Comparison of ENCODE assay signal across 20 cellular contexts in genomic region chr20:17097603-17098002, GRCh38.
DNase-seq lines count a peak whose midpoint lies in the region; ATAC-seq, FAIRE-seq and TF ChIP-seq lines count a peak whose summit lies in the region.
"Had no signal": no experiment of that assay in that cellular context is flagged by ENCODE, and none has a peak within 500 bp of the region (broad histone marks: within the 10 kb centered on the region; RNA-seq: fewer than 3 reads in every experiment).

No MANE protein-coding gene starts in this region.

- TF ChIP-seq RAD21 in HepG2 (CRISPR knock-in tag; IDR thresholded peaks at IDR 0.05), result no peak

- in situ Hi-C loops in HepG2 (cut with HindIII; ENCODE audit: extremely low pct_ligation_motif_present, low pct_unique_long_range_greater_than_20kb), result no loop called here

- no peaks in the 10 kb centered on the region for H3K27me3 ChIP-seq in HepG2 (ENCODE audit: control insufficient read depth in 1 of 2, insufficient read depth in 2 of 2, low read length in 2 of 2)
- no peaks in the 10 kb centered on the region for H3K27me3 ChIP-seq in small intestine (ENCODE audit: control insufficient read depth in 2 of 2, insufficient read depth in 2 of 2, low read length in 2 of 2)

- DNase-seq in DMS79 treated with DMSO at 0.1 percent for 48 hours (lab: John Stamatoyannopoulos, UW) (peak; percentile 11), NCI-H2029 treated with DMSO at 0.1 percent for 48 hours (lab: John Stamatoyannopoulos, UW) (peak; percentile 14), HepG2 (ENCODE audit: low spot score) (peak; percentile 10), small intestine (peak; percentile 37), retina (no peak)
- no peak for DNase-seq in activated CD4-positive, alpha-beta T cell treated with anti-CD3 and anti-CD28 coated beads for 4 hours
- DNase-seq: ACHN; Caco-2; CD4-positive, alpha-beta T cell; GM23248; KG1 had no signal

- intact Hi-C loops in HepG2 (cut with micrococcal nuclease; ENCODE audit: unreplicated experiment), result no loop called here

- TF ChIP-seq EP300 in HepG2 (IDR thresholded peaks at IDR 0.05; ENCODE audit: low read depth in 2 of 2, low read length in 2 of 2), result no peak
- no peak for TF ChIP-seq EP300 in HepG2 (CRISPR knock-in tag; IDR thresholded peaks at IDR 0.05; ENCODE audit: borderline replicate concordance)

- no peak overlapping the region for H3K4me2 ChIP-seq in HepG2 (ENCODE audit: low read depth, low read length)

- FAIRE-seq in HepG2 (lab: Jason Lieb, UNC), result no peak
- no peak for FAIRE-seq in small intestine (lab: Jason Lieb, UNC)
- FAIRE-seq: A204.1, D721Med, G401.6, GM12891, GM19239, HTR-8/SVneo had no signal

- H3K27ac ChIP-seq in HepG2 (ENCODE audit: extremely low read length, insufficient read depth, low read length) (no peak overlapping the region), small intestine (ENCODE audit: low read depth in 1 of 2, low read length in 1 of 2) (no peak overlapping the region)
- H3K27ac ChIP-seq: C4-2B, GM23248 had no signal

- CTCF ChIA-PET in HepG2 (lab: Yijun Ruan, JAX; ENCODE audit: low intra/inter-chr PET ratio, low total read pairs), result no interaction called here

- no peak for TF ChIP-seq CTCF in HepG2 (CRISPR knock-in tag; IDR thresholded peaks at IDR 0.05)

- no TSS peak for BruUV-seq in HepG2 (replicated peaks; lab: Mats Ljungman, UMichigan)

- H3K36me3 ChIP-seq in HepG2 (replicated peaks in 1 of 2; ENCODE audit: control insufficient read depth in 1 of 2, insufficient read depth in 2 of 2, low read length in 2 of 2) (no peaks in the 10 kb centered on the region), small intestine (ENCODE audit: control insufficient read depth in 2 of 2, insufficient read depth in 2 of 2, low read length in 2 of 2) (no peaks in the 10 kb centered on the region)
- H3K36me3 ChIP-seq: HAP-1 had no signal

- H3K79me2 ChIP-seq in HepG2 (ENCODE audit: insufficient read depth, low read length), result no peaks in the 10 kb centered on the region

- TF ChIP-seq POLR2A in HepG2 (IDR thresholded peaks at IDR 0.05; ENCODE audit: insufficient read depth in 1 of 2, low read depth in 2 of 2, low read length in 2 of 2), result no peak

- no peak overlapping the region for H2AFZ ChIP-seq in HepG2 (ENCODE audit: low read length)
- H2AFZ ChIP-seq: GM23248 had no signal

- H3K4me1 ChIP-seq in HepG2 (ENCODE audit: insufficient read depth, low read length) (peaks cover 11% of the 10 kb centered on the region), small intestine (ENCODE audit: control insufficient read depth in 2 of 2, insufficient read depth in 1 of 2, low read depth in 1 of 2, low read length in 1 of 2) (no peaks in the 10 kb centered on the region)
- H3K4me1 ChIP-seq: Caco-2, HAP-1 had no signal

- no peak overlapping the region for H3K4me3 ChIP-seq in HepG2 (replicated peaks in 1 of 3; ENCODE audit: insufficient read depth in 1 of 3, low read depth in 2 of 3, low read length in 3 of 3)
- H3K4me3 ChIP-seq in small intestine (ENCODE audit: low read depth in 1 of 2, low read length in 2 of 2), result no peak overlapping the region
- H3K4me3 ChIP-seq: GM23248, HAP-1 had no signal

- POLR2A ChIA-PET in HepG2 (lab: Yijun Ruan, JAX), result no interaction called here

- H4K20me1 ChIP-seq in HepG2 (ENCODE audit: insufficient read depth, low read length), result no peaks in the 10 kb centered on the region

- H3K9me3 ChIP-seq in HepG2 (ENCODE audit: low read length) (no peaks in the 10 kb centered on the region), small intestine (ENCODE audit: control insufficient read depth, low read depth) (no peaks in the 10 kb centered on the region)
- H3K9me3 ChIP-seq: Caco-2, HAP-1 had no signal

- WGBS in HepG2 (ENCODE audit: low lambda C conversion rate), result 26% methylated on average over 4 of the region's 4 CpGs
- 18 to 35% (median 20%) methylated on average over 4 of the region's 4 CpGs for WGBS in small intestine, 3 donors

- H3K9ac ChIP-seq in HepG2 (ENCODE audit: insufficient read depth, low read depth, low read length), result no peak overlapping the region
- H3K9ac ChIP-seq: GM23248 had no signal

- ATAC-seq in HepG2 (peak; percentile 65), GM21367 (IDR thresholded peaks at IDR 0.05; ENCODE audit: unreplicated experiment) (no peak)

TF ChIP-seq in HepG2, 621 proteins besides CTCF, POLR2A, EP300 and RAD21 (continues in another document):
- no peak for TF ChIP-seq ZNF251 (CRISPR knock-in tag; IDR thresholded peaks at IDR 0.05)
- TF ChIP-seq FOXP1 (IDR thresholded peaks at IDR 0.05), result no peak
- peak; percentile 45; the same call in 1 of the 2 replicates for TF ChIP-seq FOXP1 (CRISPR knock-in tag; IDR thresholded peaks at IDR 0.05)
- TF ChIP-seq ZNF572 (CRISPR knock-in tag; IDR thresholded peaks at IDR 0.05), result no peak
- TF ChIP-seq PAXIP1 (CRISPR knock-in tag; conservative IDR thresholded peaks at IDR 0.05), result peak; percentile 55; the same call in 1 of the 2 replicates
- TF ChIP-seq ARID5B (CRISPR knock-in tag; IDR thresholded peaks at IDR 0.05), result 0 out of 2 replicates have a peak, but pooled peaks have one; percentile 35
- TF ChIP-seq HNF4A (CRISPR knock-in tag; IDR thresholded peaks at IDR 0.05), result 0 out of 2 replicates have a peak, but pooled peaks have one; percentile 22
- peak; percentile 25; the same call in 1 of the 2 replicates for TF ChIP-seq SOX5 (CRISPR knock-in tag; IDR thresholded peaks at IDR 0.05; ENCODE audit: borderline replicate concordance)

Comparison
In these comparisons a context has a peak if more than half of its experiments do, and no peak if none do; other contexts are left out.
1. DNase-seq: peak in DMS79 treated with DMSO at 0.1 percent for 48 hours (single experiment), NCI-H2029 treated with DMSO at 0.1 percent for 48 hours (single experiment), HepG2 (single experiment) and small intestine (single experiment); none in activated CD4-positive, alpha-beta T cell treated with anti-CD3 and anti-CD28 coated beads for 4 hours (0 of 2) and retina (single experiment).